8 cellular contexts compared by ENCODE assay signal in the genomic region with DNA sequence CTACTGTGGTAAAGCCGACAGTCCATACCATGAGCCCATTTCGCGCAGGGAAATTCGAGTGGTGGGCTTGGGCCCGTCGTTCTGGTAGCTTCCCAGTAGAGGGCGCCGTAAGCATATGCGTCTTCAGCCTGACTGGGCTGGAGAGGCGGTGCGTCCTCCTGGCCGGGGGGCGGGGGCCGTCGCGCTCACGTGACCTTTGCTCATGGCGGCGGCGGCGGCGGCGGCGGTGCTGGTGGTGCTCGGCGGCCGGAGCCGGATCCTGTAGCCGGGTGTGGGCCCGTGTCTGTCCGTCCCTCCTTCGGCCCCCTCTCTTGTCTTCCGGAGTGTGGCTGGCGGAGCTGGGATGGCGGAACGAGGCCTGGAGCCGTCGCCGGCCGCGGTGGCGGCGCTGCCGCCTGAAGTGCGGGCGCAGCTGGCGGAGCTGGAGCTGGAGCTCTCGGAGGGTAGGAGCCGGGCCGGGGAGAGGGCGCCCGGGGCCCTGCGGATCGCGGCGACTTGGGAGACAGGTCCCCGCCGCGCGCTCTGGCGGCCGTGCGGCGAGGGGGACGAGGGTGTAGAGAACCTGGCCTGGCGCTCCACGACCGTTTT.
DNase-seq lines count a peak whose midpoint lies in the region; ATAC-seq and TF ChIP-seq lines count a peak whose summit lies in the region.

A gene with protein sequence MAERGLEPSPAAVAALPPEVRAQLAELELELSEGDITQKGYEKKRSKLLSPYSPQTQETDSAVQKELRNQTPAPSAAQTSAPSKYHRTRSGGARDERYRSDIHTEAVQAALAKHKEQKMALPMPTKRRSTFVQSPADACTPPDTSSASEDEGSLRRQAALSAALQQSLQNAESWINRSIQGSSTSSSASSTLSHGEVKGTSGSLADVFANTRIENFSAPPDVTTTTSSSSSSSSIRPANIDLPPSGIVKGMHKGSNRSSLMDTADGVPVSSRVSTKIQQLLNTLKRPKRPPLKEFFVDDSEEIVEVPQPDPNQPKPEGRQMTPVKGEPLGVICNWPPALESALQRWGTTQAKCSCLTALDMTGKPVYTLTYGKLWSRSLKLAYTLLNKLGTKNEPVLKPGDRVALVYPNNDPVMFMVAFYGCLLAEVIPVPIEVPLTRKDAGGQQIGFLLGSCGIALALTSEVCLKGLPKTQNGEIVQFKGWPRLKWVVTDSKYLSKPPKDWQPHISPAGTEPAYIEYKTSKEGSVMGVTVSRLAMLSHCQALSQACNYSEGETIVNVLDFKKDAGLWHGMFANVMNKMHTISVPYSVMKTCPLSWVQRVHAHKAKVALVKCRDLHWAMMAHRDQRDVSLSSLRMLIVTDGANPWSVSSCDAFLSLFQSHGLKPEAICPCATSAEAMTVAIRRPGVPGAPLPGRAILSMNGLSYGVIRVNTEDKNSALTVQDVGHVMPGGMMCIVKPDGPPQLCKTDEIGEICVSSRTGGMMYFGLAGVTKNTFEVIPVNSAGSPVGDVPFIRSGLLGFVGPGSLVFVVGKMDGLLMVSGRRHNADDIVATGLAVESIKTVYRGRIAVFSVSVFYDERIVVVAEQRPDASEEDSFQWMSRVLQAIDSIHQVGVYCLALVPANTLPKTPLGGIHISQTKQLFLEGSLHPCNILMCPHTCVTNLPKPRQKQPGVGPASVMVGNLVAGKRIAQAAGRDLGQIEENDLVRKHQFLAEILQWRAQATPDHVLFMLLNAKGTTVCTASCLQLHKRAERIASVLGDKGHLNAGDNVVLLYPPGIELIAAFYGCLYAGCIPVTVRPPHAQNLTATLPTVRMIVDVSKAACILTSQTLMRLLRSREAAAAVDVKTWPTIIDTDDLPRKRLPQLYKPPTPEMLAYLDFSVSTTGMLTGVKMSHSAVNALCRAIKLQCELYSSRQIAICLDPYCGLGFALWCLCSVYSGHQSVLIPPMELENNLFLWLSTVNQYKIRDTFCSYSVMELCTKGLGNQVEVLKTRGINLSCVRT (N-terminal part only) (plus strand): TSS at position 188 of the 588 bp plus-strand sequence. CDS start 156 bp downstream, at position 344.

- TF ChIP-seq POLR2A in GM18951 (IDR thresholded peaks at IDR 0.05; ENCODE audit: extremely low read depth, insufficient read depth, insufficient read length), result peak; percentile 77

- TF ChIP-seq CTCF in AG09309 (IDR thresholded peaks at IDR 0.05; ENCODE audit: control insufficient read depth, insufficient read depth, low read depth, low read length, missing control alignments), result peak; percentile 90

- in situ Hi-C loops in GM18951 (cut with MboI; ENCODE audit: low sequenced_read_pairs, unreplicated experiment), result loop anchor here (5.0 to 25.0 kb wide), 2 partner anchors 132 to 507 kb away; no protein-coding TSS in a partner anchor

- DNase-seq in AG09309 (ENCODE audit: low read depth) (peak; percentile 34), NCI-H345 (lab: John Stamatoyannopoulos, UW) (peak; percentile 67), iris pigment epithelial cell (ENCODE audit: low read depth) (peak; percentile 89)
- DNase-seq in activated CD4-positive, CD25-positive, alpha-beta regulatory T cell treated with anti-CD3 and anti-CD28 coated beads, Interleukin-2, amount 50 U/mL, for 16 hours (ENCODE audit: low read depth, low spot score), result peak; percentile 94
- DNase-seq in central memory CD4-positive, alpha-beta T cell, result peak; percentile 93
- peak; percentile 91 to 97 for DNase-seq in stimulated activated CD4-positive, alpha-beta T cell treated with anti-CD3 and anti-CD28 coated beads, Interleukin-12 subunit alpha, Interleukin-12 subunit beta, amount 100 ng/mL, for 24 hours (ENCODE audit: low read depth in 2 of 2)

- peak; percentile 68 for ATAC-seq in HG03196 (IDR thresholded peaks at IDR 0.05; ENCODE audit: unreplicated experiment)

- peak within 1 kb of the TSS; percentile 91 for H3K4me3 ChIP-seq in AG09309 (ENCODE audit: control insufficient read depth, low read depth, low read length)

Comparison
In these comparisons a context has a peak if more than half of its experiments do, and no peak if none do; other contexts are left out.
1. Peak in every context shown above with its lines: DNase-seq, ATAC-seq and H3K4me3 ChIP-seq.
2. DNase-seq: peak in every context shown above with its lines; median percentile 94 in activated CD4-positive, CD25-positive, alpha-beta regulatory T cell treated with anti-CD3 and anti-CD28 coated beads, Interleukin-2, amount 50 U/mL, for 16 hours; 94 in stimulated activated CD4-positive, alpha-beta T cell treated with anti-CD3 and anti-CD28 coated beads, Interleukin-12 subunit alpha, Interleukin-12 subunit beta, amount 100 ng/mL, for 24 hours; 93 in central memory CD4-positive, alpha-beta T cell; 89 in iris pigment epithelial cell; 67 in NCI-H345; 34 in AG09309.